Comparison of ENCODE assay signal across 1 cellular context in the genomic region with DNA sequence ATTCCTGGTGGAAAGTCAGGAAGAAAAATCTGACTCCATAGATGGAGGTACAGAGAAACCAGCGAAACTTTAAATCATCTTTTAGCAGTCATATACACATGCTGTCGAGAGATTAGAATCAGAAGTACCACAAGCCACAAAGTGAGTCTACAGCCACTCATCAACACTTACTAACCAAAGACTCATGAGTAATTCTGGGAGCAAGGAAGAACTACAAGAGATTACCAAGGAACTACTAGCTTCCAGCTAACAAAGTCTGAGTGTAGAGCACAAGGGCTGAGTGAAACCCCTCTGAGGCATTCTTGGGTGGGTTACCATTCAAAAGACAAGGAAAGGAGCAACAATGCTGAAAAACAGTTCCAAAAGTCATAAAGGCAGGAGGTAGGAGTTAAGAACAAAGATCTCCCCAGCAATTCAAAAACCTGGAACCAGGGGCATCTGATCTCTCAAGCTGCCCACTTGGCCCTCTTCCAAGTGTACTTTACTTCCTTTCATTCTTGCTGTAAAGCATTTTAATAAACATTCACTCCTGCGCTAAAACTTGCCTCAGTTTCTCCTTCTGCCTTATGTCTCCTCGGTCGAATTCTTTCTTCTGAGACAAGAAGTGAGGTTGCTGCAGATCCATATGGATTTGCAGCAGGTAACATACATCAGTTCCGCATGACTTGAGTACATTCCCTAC.
TF ChIP-seq lines count a peak whose summit lies in the region.

No MANE protein-coding gene starts in this region.

TF ChIP-seq in HEK293, 187 proteins besides CTCF, POLR2A, EP300 and RAD21 (continued from another document and continues in another):
- TF ChIP-seq, protein P1, sequence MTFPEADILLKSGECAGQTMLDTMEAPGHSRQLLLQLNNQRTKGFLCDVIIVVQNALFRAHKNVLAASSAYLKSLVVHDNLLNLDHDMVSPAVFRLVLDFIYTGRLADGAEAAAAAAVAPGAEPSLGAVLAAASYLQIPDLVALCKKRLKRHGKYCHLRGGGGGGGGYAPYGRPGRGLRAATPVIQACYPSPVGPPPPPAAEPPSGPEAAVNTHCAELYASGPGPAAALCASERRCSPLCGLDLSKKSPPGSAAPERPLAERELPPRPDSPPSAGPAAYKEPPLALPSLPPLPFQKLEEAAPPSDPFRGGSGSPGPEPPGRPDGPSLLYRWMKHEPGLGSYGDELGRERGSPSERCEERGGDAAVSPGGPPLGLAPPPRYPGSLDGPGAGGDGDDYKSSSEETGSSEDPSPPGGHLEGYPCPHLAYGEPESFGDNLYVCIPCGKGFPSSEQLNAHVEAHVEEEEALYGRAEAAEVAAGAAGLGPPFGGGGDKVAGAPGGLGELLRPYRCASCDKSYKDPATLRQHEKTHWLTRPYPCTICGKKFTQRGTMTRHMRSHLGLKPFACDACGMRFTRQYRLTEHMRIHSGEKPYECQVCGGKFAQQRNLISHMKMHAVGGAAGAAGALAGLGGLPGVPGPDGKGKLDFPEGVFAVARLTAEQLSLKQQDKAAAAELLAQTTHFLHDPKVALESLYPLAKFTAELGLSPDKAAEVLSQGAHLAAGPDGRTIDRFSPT (tag by site-specific recombination; IDR thresholded peaks at IDR 0.05), result 0 out of 2 replicates have a peak, but pooled peaks have one; percentile 19
- TF ChIP-seq, protein P2, sequence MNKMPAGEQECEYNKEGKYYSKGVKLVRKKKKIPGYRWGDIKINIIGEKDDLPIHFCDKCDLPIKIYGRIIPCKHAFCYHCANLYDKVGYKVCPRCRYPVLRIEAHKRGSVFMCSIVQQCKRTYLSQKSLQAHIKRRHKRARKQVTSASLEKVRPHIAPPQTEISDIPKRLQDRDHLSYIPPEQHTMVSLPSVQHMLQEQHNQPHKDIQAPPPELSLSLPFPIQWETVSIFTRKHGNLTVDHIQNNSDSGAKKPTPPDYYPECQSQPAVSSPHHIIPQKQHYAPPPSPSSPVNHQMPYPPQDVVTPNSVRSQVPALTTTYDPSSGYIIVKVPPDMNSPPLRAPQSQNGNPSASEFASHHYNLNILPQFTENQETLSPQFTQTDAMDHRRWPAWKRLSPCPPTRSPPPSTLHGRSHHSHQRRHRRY (tag by site-specific recombination; IDR thresholded peaks at IDR 0.05), result no peak
- TF ChIP-seq ZNF610 (tag by site-specific recombination; IDR thresholded peaks at IDR 0.05; ENCODE audit: borderline replicate concordance) (no peak), ZNF677 (tag by site-specific recombination; IDR thresholded peaks at IDR 0.05) (no peak), ZBTB21 (tag by site-specific recombination; IDR thresholded peaks at IDR 0.05) (no peak), GLI4 (tag by site-specific recombination; IDR thresholded peaks at IDR 0.05) (no peak), ZFHX2 (tag by site-specific recombination; conservative IDR thresholded peaks at IDR 0.05) (no peak), ZNF404 (tag by site-specific recombination; IDR thresholded peaks at IDR 0.05) (no peak), REPIN1 (tag by site-specific recombination; IDR thresholded peaks at IDR 0.05; ENCODE audit: low read depth) (no peak), ZBTB1 (tag by site-specific recombination; IDR thresholded peaks at IDR 0.05) (no peak), PRDM1 (tag by site-specific recombination; IDR thresholded peaks at IDR 0.05) (peak; percentile 91), ZNF747 (tag by site-specific recombination; IDR thresholded peaks at IDR 0.05) (no peak), SCRT1 (tag by site-specific recombination; IDR thresholded peaks at IDR 0.05; ENCODE audit: borderline replicate concordance) (no peak), ZNF350 (tag by site-specific recombination; IDR thresholded peaks at IDR 0.05) (no peak), ZNF585B (tag by site-specific recombination; IDR thresholded peaks at IDR 0.05) (no peak), IKZF3 (tag by site-specific recombination; IDR thresholded peaks at IDR 0.05) (0 out of 2 replicates have a peak, but pooled peaks have one; percentile 32), ZNF391 (tag by site-specific recombination; IDR thresholded peaks at IDR 0.05; ENCODE audit: borderline replicate concordance, low read depth) (no peak), ZNF544 (tag by site-specific recombination; IDR thresholded peaks at IDR 0.05) (no peak), ZNF777 (tag by site-specific recombination; IDR thresholded peaks at IDR 0.05; ENCODE audit: borderline replicate concordance) (no peak), FEZF1 (tag by site-specific recombination; IDR thresholded peaks at IDR 0.05) (no peak; the same call in 1 of the 2 replicates), ZNF16 (tag by site-specific recombination; IDR thresholded peaks at IDR 0.05; ENCODE audit: low read depth) (no peak), SETDB1 (IDR thresholded peaks at IDR 0.05; ENCODE audit: insufficient read length, low read length) (no peak), ZNF521 (tag by site-specific recombination; IDR thresholded peaks at IDR 0.05) (no peak), ZNF37A (tag by site-specific recombination; IDR thresholded peaks at IDR 0.05) (no peak)
- TF ChIP-seq, protein P3, sequence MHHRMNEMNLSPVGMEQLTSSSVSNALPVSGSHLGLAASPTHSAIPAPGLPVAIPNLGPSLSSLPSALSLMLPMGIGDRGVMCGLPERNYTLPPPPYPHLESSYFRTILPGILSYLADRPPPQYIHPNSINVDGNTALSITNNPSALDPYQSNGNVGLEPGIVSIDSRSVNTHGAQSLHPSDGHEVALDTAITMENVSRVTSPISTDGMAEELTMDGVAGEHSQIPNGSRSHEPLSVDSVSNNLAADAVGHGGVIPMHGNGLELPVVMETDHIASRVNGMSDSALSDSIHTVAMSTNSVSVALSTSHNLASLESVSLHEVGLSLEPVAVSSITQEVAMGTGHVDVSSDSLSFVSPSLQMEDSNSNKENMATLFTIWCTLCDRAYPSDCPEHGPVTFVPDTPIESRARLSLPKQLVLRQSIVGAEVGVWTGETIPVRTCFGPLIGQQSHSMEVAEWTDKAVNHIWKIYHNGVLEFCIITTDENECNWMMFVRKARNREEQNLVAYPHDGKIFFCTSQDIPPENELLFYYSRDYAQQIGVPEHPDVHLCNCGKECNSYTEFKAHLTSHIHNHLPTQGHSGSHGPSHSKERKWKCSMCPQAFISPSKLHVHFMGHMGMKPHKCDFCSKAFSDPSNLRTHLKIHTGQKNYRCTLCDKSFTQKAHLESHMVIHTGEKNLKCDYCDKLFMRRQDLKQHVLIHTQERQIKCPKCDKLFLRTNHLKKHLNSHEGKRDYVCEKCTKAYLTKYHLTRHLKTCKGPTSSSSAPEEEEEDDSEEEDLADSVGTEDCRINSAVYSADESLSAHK (tag by site-specific recombination; IDR thresholded peaks at IDR 0.05), result 0 out of 2 replicates have a peak, but pooled peaks have one; percentile 15
- TF ChIP-seq, protein P4, sequence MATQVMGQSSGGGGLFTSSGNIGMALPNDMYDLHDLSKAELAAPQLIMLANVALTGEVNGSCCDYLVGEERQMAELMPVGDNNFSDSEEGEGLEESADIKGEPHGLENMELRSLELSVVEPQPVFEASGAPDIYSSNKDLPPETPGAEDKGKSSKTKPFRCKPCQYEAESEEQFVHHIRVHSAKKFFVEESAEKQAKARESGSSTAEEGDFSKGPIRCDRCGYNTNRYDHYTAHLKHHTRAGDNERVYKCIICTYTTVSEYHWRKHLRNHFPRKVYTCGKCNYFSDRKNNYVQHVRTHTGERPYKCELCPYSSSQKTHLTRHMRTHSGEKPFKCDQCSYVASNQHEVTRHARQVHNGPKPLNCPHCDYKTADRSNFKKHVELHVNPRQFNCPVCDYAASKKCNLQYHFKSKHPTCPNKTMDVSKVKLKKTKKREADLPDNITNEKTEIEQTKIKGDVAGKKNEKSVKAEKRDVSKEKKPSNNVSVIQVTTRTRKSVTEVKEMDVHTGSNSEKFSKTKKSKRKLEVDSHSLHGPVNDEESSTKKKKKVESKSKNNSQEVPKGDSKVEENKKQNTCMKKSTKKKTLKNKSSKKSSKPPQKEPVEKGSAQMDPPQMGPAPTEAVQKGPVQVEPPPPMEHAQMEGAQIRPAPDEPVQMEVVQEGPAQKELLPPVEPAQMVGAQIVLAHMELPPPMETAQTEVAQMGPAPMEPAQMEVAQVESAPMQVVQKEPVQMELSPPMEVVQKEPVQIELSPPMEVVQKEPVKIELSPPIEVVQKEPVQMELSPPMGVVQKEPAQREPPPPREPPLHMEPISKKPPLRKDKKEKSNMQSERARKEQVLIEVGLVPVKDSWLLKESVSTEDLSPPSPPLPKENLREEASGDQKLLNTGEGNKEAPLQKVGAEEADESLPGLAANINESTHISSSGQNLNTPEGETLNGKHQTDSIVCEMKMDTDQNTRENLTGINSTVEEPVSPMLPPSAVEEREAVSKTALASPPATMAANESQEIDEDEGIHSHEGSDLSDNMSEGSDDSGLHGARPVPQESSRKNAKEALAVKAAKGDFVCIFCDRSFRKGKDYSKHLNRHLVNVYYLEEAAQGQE (tag by site-specific recombination; IDR thresholded peaks at IDR 0.05), result no peak
- TF ChIP-seq, protein P5, sequence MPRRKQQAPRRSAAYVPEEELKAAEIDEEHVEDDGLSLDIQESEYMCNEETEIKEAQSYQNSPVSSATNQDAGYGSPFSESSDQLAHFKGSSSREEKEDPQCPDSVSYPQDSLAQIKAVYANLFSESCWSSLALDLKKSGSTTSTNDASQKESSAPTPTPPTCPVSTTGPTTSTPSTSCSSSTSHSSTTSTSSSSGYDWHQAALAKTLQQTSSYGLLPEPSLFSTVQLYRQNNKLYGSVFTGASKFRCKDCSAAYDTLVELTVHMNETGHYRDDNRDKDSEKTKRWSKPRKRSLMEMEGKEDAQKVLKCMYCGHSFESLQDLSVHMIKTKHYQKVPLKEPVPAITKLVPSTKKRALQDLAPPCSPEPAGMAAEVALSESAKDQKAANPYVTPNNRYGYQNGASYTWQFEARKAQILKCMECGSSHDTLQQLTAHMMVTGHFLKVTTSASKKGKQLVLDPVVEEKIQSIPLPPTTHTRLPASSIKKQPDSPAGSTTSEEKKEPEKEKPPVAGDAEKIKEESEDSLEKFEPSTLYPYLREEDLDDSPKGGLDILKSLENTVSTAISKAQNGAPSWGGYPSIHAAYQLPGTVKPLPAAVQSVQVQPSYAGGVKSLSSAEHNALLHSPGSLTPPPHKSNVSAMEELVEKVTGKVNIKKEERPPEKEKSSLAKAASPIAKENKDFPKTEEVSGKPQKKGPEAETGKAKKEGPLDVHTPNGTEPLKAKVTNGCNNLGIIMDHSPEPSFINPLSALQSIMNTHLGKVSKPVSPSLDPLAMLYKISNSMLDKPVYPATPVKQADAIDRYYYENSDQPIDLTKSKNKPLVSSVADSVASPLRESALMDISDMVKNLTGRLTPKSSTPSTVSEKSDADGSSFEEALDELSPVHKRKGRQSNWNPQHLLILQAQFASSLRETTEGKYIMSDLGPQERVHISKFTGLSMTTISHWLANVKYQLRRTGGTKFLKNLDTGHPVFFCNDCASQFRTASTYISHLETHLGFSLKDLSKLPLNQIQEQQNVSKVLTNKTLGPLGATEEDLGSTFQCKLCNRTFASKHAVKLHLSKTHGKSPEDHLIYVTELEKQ (tag by site-specific recombination; IDR thresholded peaks at IDR 0.05; ENCODE audit: borderline replicate concordance), result peak; percentile 22; the same call in 1 of the 2 replicates
- TF ChIP-seq, protein P6, sequence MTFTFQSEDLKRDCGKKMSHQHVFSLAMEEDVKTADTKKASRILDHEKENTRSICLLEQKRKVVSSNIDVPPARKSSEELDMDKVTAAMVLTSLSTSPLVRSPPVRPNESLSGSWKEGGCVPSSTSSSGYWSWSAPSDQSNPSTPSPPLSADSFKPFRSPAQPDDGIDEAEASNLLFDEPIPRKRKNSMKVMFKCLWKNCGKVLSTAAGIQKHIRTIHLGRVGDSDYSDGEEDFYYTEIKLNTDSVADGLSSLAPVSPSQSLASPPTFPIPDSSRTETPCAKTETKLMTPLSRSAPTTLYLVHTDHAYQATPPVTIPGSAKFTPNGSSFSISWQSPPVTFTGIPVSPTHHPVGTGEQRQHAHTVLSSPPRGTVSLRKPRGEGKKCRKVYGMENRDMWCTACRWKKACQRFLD (tag by site-specific recombination; IDR thresholded peaks at IDR 0.05), result no peak
- TF ChIP-seq, protein P7, sequence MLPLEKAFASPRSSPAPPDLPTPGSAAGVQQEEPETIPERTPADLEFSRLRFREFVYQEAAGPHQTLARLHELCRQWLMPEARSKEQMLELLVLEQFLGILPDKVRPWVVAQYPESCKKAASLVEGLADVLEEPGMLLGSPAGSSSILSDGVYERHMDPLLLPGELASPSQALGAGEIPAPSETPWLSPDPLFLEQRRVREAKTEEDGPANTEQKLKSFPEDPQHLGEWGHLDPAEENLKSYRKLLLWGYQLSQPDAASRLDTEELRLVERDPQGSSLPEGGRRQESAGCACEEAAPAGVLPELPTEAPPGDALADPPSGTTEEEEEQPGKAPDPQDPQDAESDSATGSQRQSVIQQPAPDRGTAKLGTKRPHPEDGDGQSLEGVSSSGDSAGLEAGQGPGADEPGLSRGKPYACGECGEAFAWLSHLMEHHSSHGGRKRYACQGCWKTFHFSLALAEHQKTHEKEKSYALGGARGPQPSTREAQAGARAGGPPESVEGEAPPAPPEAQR (tag by site-specific recombination; IDR thresholded peaks at IDR 0.05), result no peak
- TF ChIP-seq, protein P8, sequence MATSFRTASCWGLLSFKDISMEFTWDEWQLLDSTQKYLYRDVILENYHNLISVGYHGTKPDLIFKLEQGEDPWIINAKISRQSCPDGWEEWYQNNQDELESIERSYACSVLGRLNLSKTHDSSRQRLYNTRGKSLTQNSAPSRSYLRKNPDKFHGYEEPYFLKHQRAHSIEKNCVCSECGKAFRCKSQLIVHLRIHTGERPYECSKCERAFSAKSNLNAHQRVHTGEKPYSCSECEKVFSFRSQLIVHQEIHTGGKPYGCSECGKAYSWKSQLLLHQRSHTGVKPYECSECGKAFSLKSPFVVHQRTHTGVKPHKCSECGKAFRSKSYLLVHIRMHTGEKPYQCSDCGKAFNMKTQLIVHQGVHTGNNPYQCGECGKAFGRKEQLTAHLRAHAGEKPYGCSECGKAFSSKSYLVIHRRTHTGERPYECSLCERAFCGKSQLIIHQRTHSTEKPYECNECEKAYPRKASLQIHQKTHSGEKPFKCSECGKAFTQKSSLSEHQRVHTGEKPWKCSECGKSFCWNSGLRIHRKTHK (tag by site-specific recombination; IDR thresholded peaks at IDR 0.05), result no peak
- TF ChIP-seq, protein P9, sequence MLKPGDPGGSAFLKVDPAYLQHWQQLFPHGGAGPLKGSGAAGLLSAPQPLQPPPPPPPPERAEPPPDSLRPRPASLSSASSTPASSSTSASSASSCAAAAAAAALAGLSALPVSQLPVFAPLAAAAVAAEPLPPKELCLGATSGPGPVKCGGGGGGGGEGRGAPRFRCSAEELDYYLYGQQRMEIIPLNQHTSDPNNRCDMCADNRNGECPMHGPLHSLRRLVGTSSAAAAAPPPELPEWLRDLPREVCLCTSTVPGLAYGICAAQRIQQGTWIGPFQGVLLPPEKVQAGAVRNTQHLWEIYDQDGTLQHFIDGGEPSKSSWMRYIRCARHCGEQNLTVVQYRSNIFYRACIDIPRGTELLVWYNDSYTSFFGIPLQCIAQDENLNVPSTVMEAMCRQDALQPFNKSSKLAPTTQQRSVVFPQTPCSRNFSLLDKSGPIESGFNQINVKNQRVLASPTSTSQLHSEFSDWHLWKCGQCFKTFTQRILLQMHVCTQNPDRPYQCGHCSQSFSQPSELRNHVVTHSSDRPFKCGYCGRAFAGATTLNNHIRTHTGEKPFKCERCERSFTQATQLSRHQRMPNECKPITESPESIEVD (tag by site-specific recombination; IDR thresholded peaks at IDR 0.05), result peak; percentile 37; the same call in 1 of the 2 replicates
- TF ChIP-seq, protein P10, sequence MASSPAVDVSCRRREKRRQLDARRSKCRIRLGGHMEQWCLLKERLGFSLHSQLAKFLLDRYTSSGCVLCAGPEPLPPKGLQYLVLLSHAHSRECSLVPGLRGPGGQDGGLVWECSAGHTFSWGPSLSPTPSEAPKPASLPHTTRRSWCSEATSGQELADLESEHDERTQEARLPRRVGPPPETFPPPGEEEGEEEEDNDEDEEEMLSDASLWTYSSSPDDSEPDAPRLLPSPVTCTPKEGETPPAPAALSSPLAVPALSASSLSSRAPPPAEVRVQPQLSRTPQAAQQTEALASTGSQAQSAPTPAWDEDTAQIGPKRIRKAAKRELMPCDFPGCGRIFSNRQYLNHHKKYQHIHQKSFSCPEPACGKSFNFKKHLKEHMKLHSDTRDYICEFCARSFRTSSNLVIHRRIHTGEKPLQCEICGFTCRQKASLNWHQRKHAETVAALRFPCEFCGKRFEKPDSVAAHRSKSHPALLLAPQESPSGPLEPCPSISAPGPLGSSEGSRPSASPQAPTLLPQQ (tag by site-specific recombination; IDR thresholded peaks at IDR 0.05), result no peak
